8 cellular contexts compared by ENCODE assay signal in the genomic region with DNA sequence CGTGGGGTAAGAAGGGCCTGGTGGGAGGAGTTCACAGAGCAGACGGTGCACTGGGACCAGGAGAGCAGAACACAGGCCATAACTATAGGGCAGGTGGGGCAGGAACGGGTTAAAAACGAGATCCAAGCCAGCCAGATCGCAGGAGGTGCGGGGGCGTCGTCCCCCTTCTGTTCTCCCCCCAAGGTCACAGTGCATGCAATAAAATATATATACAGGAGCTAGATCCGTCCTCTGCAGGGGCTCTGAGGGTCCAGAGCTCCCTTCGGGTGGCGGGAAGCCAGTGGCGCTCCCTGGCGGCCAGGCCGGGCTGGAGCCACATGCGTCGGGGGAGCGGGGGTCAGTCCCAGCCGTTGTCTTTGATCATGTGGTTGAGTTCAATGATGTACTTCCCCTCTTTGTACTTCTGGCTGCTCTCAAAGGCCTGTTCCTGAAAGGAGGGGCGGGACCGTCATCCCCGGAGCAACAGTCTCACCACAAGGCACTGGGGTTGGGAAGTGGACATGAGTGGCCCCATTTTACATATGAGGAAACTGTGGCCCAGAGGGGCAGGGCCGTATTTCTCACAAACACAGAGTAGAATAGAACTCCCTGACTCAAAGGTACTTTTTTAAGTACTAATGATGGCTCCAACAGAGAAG. TPM values are rescaled to one million over a fixed set of nuclear protein-coding genes. Genes with fewer than 3 reads are reported as not detected.
A peak's percentile ranks its signal among the peaks of the same experiment; 100 is the strongest.
DNase-seq lines count a peak whose midpoint lies in the region; ATAC-seq and TF ChIP-seq lines count a peak whose summit lies in the region.

No MANE protein-coding gene starts in this region.

- DNase-seq in EL, result peak; percentile 44
- DNase-seq in LoVo (ENCODE audit: low spot score), result peak; percentile 62
- DNase-seq in SK-N-SH, result peak; percentile 94
- peak in 47 of 56 donors; percentile 23 to 78 (median 57) for DNase-seq in amygdala (lab: John Stamatoyannopoulos, UW)
- peak; percentile 92 for DNase-seq in right atrium auricular region (ENCODE audit: low spot score)
- peak; percentile 26 for DNase-seq in prostate gland (ENCODE audit: low spot score)
- no peak for DNase-seq in GOT3 (lab: John Stamatoyannopoulos, UW)

- H3K27ac ChIP-seq in SK-N-SH (ENCODE audit: low read depth in 2 of 2, low read length in 1 of 2) (peak overlapping the region; percentile 50 to 89; a peak in 3 of 4 replicates), right atrium auricular region (peak overlapping the region; percentile 85 to 87), prostate gland (peak overlapping the region; percentile 48 to 78)

- CTCF ChIA-PET in SK-N-SH (lab: Yijun Ruan, JAX), result interaction anchor here (0.6 to 5.5 kb wide), 36 partner anchors 8 to 353 kb away, joined by 3 to 68 read pairs (median 7); a partner anchor contains a TSS

- TF ChIP-seq POLR2A in prostate gland (IDR thresholded peaks at IDR 0.05), result peak; percentile 5

- H3K9ac ChIP-seq in SK-N-SH, result peak overlapping the region; percentile 49; the same call in 1 of the 2 replicates

- H2AFZ ChIP-seq in SK-N-SH (ENCODE audit: low read depth), result peak overlapping the region; percentile 94; the same call in 1 of the 2 replicates

- no peaks in the 10 kb centered on the region for H3K9me2 ChIP-seq in SK-N-SH

- H3K9me3 ChIP-seq in SK-N-SH, result no peaks in the 10 kb centered on the region
- H3K9me3 ChIP-seq in right atrium auricular region, result peaks cover 0 to 9% of the 10 kb centered on the region in 2 donors
- no peaks in the 10 kb centered on the region for H3K9me3 ChIP-seq in prostate gland

- peaks cover 4% of the 10 kb centered on the region; the same call in 1 of the 2 replicates for H3K79me2 ChIP-seq in SK-N-SH (ENCODE audit: insufficient read depth)

- peak overlapping the region; percentile 58 to 61 for H3K4me3 ChIP-seq in SK-N-SH (ENCODE audit: low read depth in 2 of 2, low read length in 1 of 2)
- H3K4me3 ChIP-seq in right atrium auricular region, result peak overlapping the region; percentile 36 to 59
- peak overlapping the region; percentile 32 to 43 for H3K4me3 ChIP-seq in prostate gland

- H4K20me1 ChIP-seq in SK-N-SH (ENCODE audit: insufficient read depth), result no peaks in the 10 kb centered on the region

- H3K27me3 ChIP-seq in SK-N-SH (ENCODE audit: insufficient read depth) (no peaks in the 10 kb centered on the region), right atrium auricular region (no peaks in the 10 kb centered on the region), prostate gland (replicated peaks; ENCODE audit: insufficient read depth) (no peaks in the 10 kb centered on the region)

- ATAC-seq in GM21786 (IDR thresholded peaks at IDR 0.05; ENCODE audit: unreplicated experiment), result peak; percentile 49

- peak overlapping the region; percentile 92 for H3K4me2 ChIP-seq in SK-N-SH

- TF ChIP-seq CTCF in SK-N-SH (IDR thresholded peaks at IDR 0.05) (peak; percentile 74), right atrium auricular region (IDR thresholded peaks at IDR 0.05) (peak in 1 of 2 donors; percentile 65), prostate gland (IDR thresholded peaks at IDR 0.05) (peak in 2 of 4 experiments; percentile 48 to 50)

- H3K4me1 ChIP-seq in SK-N-SH (ENCODE audit: control insufficient read depth in 1 of 2, insufficient read depth in 2 of 2, low read depth in 1 of 2, low read length in 1 of 2), result peaks cover 5 to 34% of the 10 kb centered on the region in 2 experiments; a peak in 2 of 4 replicates
- peaks cover 0 to 40% of the 10 kb centered on the region in 2 donors for H3K4me1 ChIP-seq in right atrium auricular region
- peaks cover 20% of the 10 kb centered on the region for H3K4me1 ChIP-seq in prostate gland (replicated peaks)

- peaks cover 23% of the 10 kb centered on the region for H3F3A ChIP-seq in SK-N-SH (replicated peaks; ENCODE audit: insufficient read depth)

- no peak for TF ChIP-seq EP300 in SK-N-SH (IDR thresholded peaks at IDR 0.05; ENCODE audit: borderline replicate concordance in 1 of 2, low read depth in 1 of 2, low read length in 1 of 2)

- TF ChIP-seq RAD21 in SK-N-SH (IDR thresholded peaks at IDR 0.05; ENCODE audit: low read length), result peak; percentile 51

- WGBS in SK-N-SH (ENCODE audit: low lambda C conversion rate), result 21% methylated on average over 15 of the region's 22 CpGs
- WGBS in prostate gland, result 22% methylated on average over 22 of the region's 22 CpGs

- H3K36me3 ChIP-seq in SK-N-SH (replicated peaks in 1 of 2; ENCODE audit: control insufficient read depth in 1 of 2, insufficient read depth in 2 of 2, low read length in 1 of 2) (no peaks in the 10 kb centered on the region), right atrium auricular region (peaks cover 19% of the 10 kb centered on the region), prostate gland (no peaks in the 10 kb centered on the region)

- intact Hi-C loops in prostate gland (cut with DNase I), result loop anchor here (10.0 kb wide), 2 partner anchors 282 to 312 kb away; a partner anchor contains a TSS

- POLR2A ChIA-PET in SK-N-SH (lab: Yijun Ruan, JAX), result interaction anchor here (0.9 to 6.9 kb wide), 6 partner anchors 11 to 40 kb away, joined by 3 to 57 read pairs (median 6); a partner anchor contains a TSS

TF ChIP-seq in SK-N-SH, 30 proteins besides CTCF, POLR2A, EP300 and RAD21 (continues in another document):
- TF ChIP-seq TAF1 (IDR thresholded peaks at IDR 0.05; ENCODE audit: borderline replicate concordance, low read depth, low read length) (peak; percentile 24; the same call in 1 of the 2 replicates), CHD2 (IDR thresholded peaks at IDR 0.05; ENCODE audit: low read length, partially characterized antibody) (no peak), FOXJ3 (CRISPR knock-in tag; IDR thresholded peaks at IDR 0.05) (no peak), MXI1 (IDR thresholded peaks at IDR 0.05; ENCODE audit: low read depth, low read length) (peak; percentile 60; the same call in 1 of the 2 replicates), MEF2A (IDR thresholded peaks at IDR 0.05; ENCODE audit: borderline replicate concordance, low read depth) (no peak), POLR2AphosphoS5 (IDR thresholded peaks at IDR 0.05; ENCODE audit: low read depth, low read length) (no peak), SIN3A (IDR thresholded peaks at IDR 0.05; ENCODE audit: borderline replicate concordance, low read depth, low read length) (0 out of 2 replicates have a peak, but pooled peaks have one; percentile 38), GABPA (IDR thresholded peaks at IDR 0.05; ENCODE audit: low read depth) (no peak; the same call in 1 of the 2 replicates), ELF1 (IDR thresholded peaks at IDR 0.05) (no peak)
- TF ChIP-seq, protein P1, sequence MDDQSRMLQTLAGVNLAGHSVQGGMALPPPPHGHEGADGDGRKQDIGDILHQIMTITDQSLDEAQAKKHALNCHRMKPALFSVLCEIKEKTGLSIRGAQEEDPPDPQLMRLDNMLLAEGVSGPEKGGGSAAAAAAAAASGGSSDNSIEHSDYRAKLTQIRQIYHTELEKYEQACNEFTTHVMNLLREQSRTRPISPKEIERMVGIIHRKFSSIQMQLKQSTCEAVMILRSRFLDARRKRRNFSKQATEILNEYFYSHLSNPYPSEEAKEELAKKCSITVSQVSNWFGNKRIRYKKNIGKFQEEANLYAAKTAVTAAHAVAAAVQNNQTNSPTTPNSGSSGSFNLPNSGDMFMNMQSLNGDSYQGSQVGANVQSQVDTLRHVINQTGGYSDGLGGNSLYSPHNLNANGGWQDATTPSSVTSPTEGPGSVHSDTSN (IDR thresholded peaks at IDR 0.05), result no peak
- TF ChIP-seq, protein P2, sequence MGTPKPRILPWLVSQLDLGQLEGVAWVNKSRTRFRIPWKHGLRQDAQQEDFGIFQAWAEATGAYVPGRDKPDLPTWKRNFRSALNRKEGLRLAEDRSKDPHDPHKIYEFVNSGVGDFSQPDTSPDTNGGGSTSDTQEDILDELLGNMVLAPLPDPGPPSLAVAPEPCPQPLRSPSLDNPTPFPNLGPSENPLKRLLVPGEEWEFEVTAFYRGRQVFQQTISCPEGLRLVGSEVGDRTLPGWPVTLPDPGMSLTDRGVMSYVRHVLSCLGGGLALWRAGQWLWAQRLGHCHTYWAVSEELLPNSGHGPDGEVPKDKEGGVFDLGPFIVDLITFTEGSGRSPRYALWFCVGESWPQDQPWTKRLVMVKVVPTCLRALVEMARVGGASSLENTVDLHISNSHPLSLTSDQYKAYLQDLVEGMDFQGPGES (IDR thresholded peaks at IDR 0.05; ENCODE audit: low read depth, low read length), result no peak
- TF ChIP-seq, protein P3, sequence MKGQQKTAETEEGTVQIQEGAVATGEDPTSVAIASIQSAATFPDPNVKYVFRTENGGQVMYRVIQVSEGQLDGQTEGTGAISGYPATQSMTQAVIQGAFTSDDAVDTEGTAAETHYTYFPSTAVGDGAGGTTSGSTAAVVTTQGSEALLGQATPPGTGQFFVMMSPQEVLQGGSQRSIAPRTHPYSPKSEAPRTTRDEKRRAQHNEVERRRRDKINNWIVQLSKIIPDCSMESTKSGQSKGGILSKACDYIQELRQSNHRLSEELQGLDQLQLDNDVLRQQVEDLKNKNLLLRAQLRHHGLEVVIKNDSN (IDR thresholded peaks at IDR 0.05; ENCODE audit: borderline replicate concordance, low read depth), result no peak; the same call in 1 of the 2 replicates

RNA-seq across cellular contexts. Expression of a gene that starts 0.8 kb away (rescaled TPM):
- polyA plus RNA-seq in SK-N-SH (2012; rRNA removed), result 0.16 and 0.18 TPM in 2 replicates
- 0.05 and 0.08 TPM in 2 replicates for polyA plus RNA-seq in SK-N-SH (2012; cell fraction: cytosol; rRNA removed)
- polyA plus RNA-seq in SK-N-SH (2012; cell fraction: nucleus; rRNA removed), result 0.46 and 0.88 TPM in 2 replicates
- total RNA-seq in right atrium auricular region, result under 1 TPM in 1 of 2 donors, not detected in 1; 0.43 TPM
- total RNA-seq in prostate gland, result 1 to 10 TPM; 1.5 to 2.5 TPM

RNA-seq across cellular contexts. Expression of a gene that starts 3.5 kb away (rescaled TPM):
- polyA plus RNA-seq in SK-N-SH (2012; rRNA removed), result 24.5 and 36.6 TPM in 2 replicates
- 18.7 and 27.1 TPM in 2 replicates for polyA plus RNA-seq in SK-N-SH (2012; cell fraction: cytosol; rRNA removed)
- polyA plus RNA-seq in SK-N-SH (2012; cell fraction: nucleus; rRNA removed), result 65.2 and 90.5 TPM in 2 replicates
- total RNA-seq in right atrium auricular region (100 to 1,000 TPM; 129 to 140 TPM), prostate gland (100 to 1,000 TPM; 150 to 164 TPM)

RNA-seq across cellular contexts. Expression of a gene that starts 16.7 kb away (rescaled TPM):
- 325 and 339 TPM in 2 replicates for polyA plus RNA-seq in SK-N-SH (2012; rRNA removed)
- polyA plus RNA-seq in SK-N-SH (2012; cell fraction: cytosol; rRNA removed), result 180 and 242 TPM in 2 replicates
- polyA plus RNA-seq in SK-N-SH (2012; cell fraction: nucleus; rRNA removed), result 296 and 355 TPM in 2 replicates
- total RNA-seq in right atrium auricular region (10 to 100 TPM; 23.2 to 32.7 TPM), prostate gland (10 to 100 TPM; 67.8 to 85.4 TPM)

RNA-seq across cellular contexts. Expression of a gene that starts 20.8 kb away (rescaled TPM):
- 1.5 and 2.3 TPM in 2 replicates for polyA plus RNA-seq in SK-N-SH (2012; rRNA removed)
- 0.54 and 0.60 TPM in 2 replicates for polyA plus RNA-seq in SK-N-SH (2012; cell fraction: cytosol; rRNA removed)
- polyA plus RNA-seq in SK-N-SH (2012; cell fraction: nucleus; rRNA removed), result 19.2 and 22.3 TPM in 2 replicates
- total RNA-seq in right atrium auricular region (1 to 10 TPM in 1 of 2 donors, not detected in 1; 1.7 TPM), prostate gland (1 to 10 TPM in 1 of 2 donors, under 1 TPM in 1; 0.91 to 2.4 TPM)

RNA-seq across cellular contexts. Expression of a gene that starts 26.9 kb away (rescaled TPM):
- 437 and 641 TPM in 2 replicates for polyA plus RNA-seq in SK-N-SH (2012; rRNA removed)
- polyA plus RNA-seq in SK-N-SH (2012; cell fraction: cytosol; rRNA removed), result 251 and 406 TPM in 2 replicates
- 575 and 643 TPM in 2 replicates for polyA plus RNA-seq in SK-N-SH (2012; cell fraction: nucleus; rRNA removed)
- total RNA-seq in right atrium auricular region (1,000 to 10,000 TPM; 2,869 to 3,626 TPM), prostate gland (100 to 1,000 TPM; 884 to 943 TPM)
